ENCODE assay signal across 1 cellular context in genomic region chr10:124791378-124792348, GRCh38.
TF ChIP-seq lines count a peak whose summit lies in the region.

TSS of gene EEF1AKMT2 (minus strand) at chr10:124791887. CDS start at chr10:124791833, 54 bp downstream.

TF ChIP-seq in K562, 482 proteins besides CTCF, POLR2A, EP300 and RAD21 (continued from another document and continues in another):
- no peak for TF ChIP-seq PRDM10 (IDR thresholded peaks at IDR 0.05; ENCODE audit: partially characterized antibody)
- no peak for TF ChIP-seq TCF7 (IDR thresholded peaks at IDR 0.05; ENCODE audit: borderline replicate concordance)
- peak in 1 of 2 experiments; percentile 45; a peak in 2 of 4 replicates for TF ChIP-seq TEAD1 (CRISPR knock-in tag; IDR thresholded peaks at IDR 0.05)
- TF ChIP-seq CHD1 (IDR thresholded peaks at IDR 0.05; ENCODE audit: low read length), result no peak
- TF ChIP-seq GTF2B (IDR thresholded peaks at IDR 0.05; ENCODE audit: extremely low read depth, insufficient read length), result no peak
- no peak for TF ChIP-seq ZNF518B (CRISPR knock-in tag; IDR thresholded peaks at IDR 0.05)
- TF ChIP-seq TRIM24 (IDR thresholded peaks at IDR 0.05), result peak in 1 of 2 experiments; percentile 40; a peak in 2 of 4 replicates
- TF ChIP-seq MTF1 (CRISPR knock-in tag; IDR thresholded peaks at IDR 0.05; ENCODE audit: borderline replicate concordance), result no peak
- TF ChIP-seq HNRNPK (IDR thresholded peaks at IDR 0.05; ENCODE audit: low read depth, low read length, poor library complexity, severe bottlenecking), result no peak
- TF ChIP-seq RBM15 (IDR thresholded peaks at IDR 0.05; ENCODE audit: insufficient read depth, low read length), result no peak
- peak; percentile 87 for TF ChIP-seq FOXP1 (CRISPR knock-in tag; IDR thresholded peaks at IDR 0.05)
- no peak for TF ChIP-seq ZNF41 (CRISPR knock-in tag; conservative IDR thresholded peaks at IDR 0.05)
- TF ChIP-seq SAFB (IDR thresholded peaks at IDR 0.05; ENCODE audit: borderline replicate concordance, low read depth, low read length), result no peak
- no peak for TF ChIP-seq ZZZ3 (IDR thresholded peaks at IDR 0.05)
- TF ChIP-seq SOX6 (IDR thresholded peaks at IDR 0.05), result no peak
- no peak for TF ChIP-seq MEIS2 (IDR thresholded peaks at IDR 0.05; ENCODE audit: partially characterized antibody)
- TF ChIP-seq SMAD3 (CRISPR knock-in tag; conservative IDR thresholded peaks at IDR 0.05), result no peak
- no peak for TF ChIP-seq DIDO1 (tag; IDR thresholded peaks at IDR 0.05; ENCODE audit: low read depth)
- TF ChIP-seq ASH1L (IDR thresholded peaks at IDR 0.05; ENCODE audit: borderline replicate concordance, low read depth, partially characterized antibody), result no peak
- no peak for TF ChIP-seq DNMT1 (IDR thresholded peaks at IDR 0.05)
- no peak for TF ChIP-seq ZNF507 (tag; conservative IDR thresholded peaks at IDR 0.05)
- no peak for TF ChIP-seq TFAM (CRISPR knock-in tag; conservative IDR thresholded peaks at IDR 0.05)
- TF ChIP-seq ZNF644 (tag; IDR thresholded peaks at IDR 0.05; ENCODE audit: low read depth), result no peak
- TF ChIP-seq ZNF695 (CRISPR knock-in tag; IDR thresholded peaks at IDR 0.05), result no peak
- TF ChIP-seq SETDB1 (IDR thresholded peaks at IDR 0.05; ENCODE audit: low read length), result no peak
- TF ChIP-seq NFRKB (IDR thresholded peaks at IDR 0.05; ENCODE audit: low read depth), result no peak
- TF ChIP-seq ETV1 (tag; conservative IDR thresholded peaks at IDR 0.05; ENCODE audit: low read depth), result no peak
- no peak for TF ChIP-seq TEAD4 (IDR thresholded peaks at IDR 0.05; ENCODE audit: low read length)
- 0 out of 2 replicates have a peak, but pooled peaks have one; percentile 23 for TF ChIP-seq TEAD4 (CRISPR knock-in tag; IDR thresholded peaks at IDR 0.05; ENCODE audit: borderline replicate concordance)
- peak; percentile 74 for TF ChIP-seq HCFC1 (IDR thresholded peaks at IDR 0.05; ENCODE audit: low read depth, low read length)
- TF ChIP-seq CREB5 (CRISPR knock-in tag; IDR thresholded peaks at IDR 0.05), result no peak
- TF ChIP-seq THAP12 (CRISPR knock-in tag; IDR thresholded peaks at IDR 0.05), result peak; percentile 100
- no peak for TF ChIP-seq CSDE1 (IDR thresholded peaks at IDR 0.05)
- no peak for TF ChIP-seq ZNF324 (CRISPR knock-in tag; IDR thresholded peaks at IDR 0.05)
- no peak for TF ChIP-seq CBX5 (IDR thresholded peaks at IDR 0.05; ENCODE audit: borderline replicate concordance, low read depth)
- TF ChIP-seq LCOR (CRISPR knock-in tag; IDR thresholded peaks at IDR 0.05), result peak; percentile 68; the same call in 1 of the 2 replicates
- no peak for TF ChIP-seq PHTF2 (CRISPR knock-in tag; IDR thresholded peaks at IDR 0.05)
- no peak for TF ChIP-seq POLR3G (IDR thresholded peaks at IDR 0.05; ENCODE audit: extremely low read depth, insufficient read length, insufficient replicate concordance)
- no peak; the same call in 1 of the 2 replicates for TF ChIP-seq ZNF224 (CRISPR knock-in tag; IDR thresholded peaks at IDR 0.05)
- no peak for TF ChIP-seq ZNF124 (CRISPR knock-in tag; IDR thresholded peaks at IDR 0.05)
- TF ChIP-seq HLTF (IDR thresholded peaks at IDR 0.05), result no peak
- 0 out of 2 replicates have a peak, but pooled peaks have one; percentile 6 for TF ChIP-seq CBFA2T3 (IDR thresholded peaks at IDR 0.05)
- no peak for TF ChIP-seq ZNF586 (CRISPR knock-in tag; conservative IDR thresholded peaks at IDR 0.05)
- TF ChIP-seq HNRNPL (IDR thresholded peaks at IDR 0.05; ENCODE audit: low read depth, low read length), result peak; percentile 78; the same call in 1 of the 2 replicates
- TF ChIP-seq TAL1 (IDR thresholded peaks at IDR 0.05), result no peak
- TF ChIP-seq HMGN3 (IDR thresholded peaks at IDR 0.05; ENCODE audit: borderline replicate concordance, extremely low read depth, insufficient read length, low read depth, low read length), result peak; percentile 94
- 0 out of 4 replicates have a peak, but pooled peaks of 1 of the 2 experiments have one; percentile 27 for TF ChIP-seq KDM1A (IDR thresholded peaks at IDR 0.05)
- no peak for TF ChIP-seq NFE2L1 (tag; IDR thresholded peaks at IDR 0.05; ENCODE audit: borderline replicate concordance, low read depth)
- TF ChIP-seq TARDBP (IDR thresholded peaks at IDR 0.05), result no peak
- TF ChIP-seq, protein P1, sequence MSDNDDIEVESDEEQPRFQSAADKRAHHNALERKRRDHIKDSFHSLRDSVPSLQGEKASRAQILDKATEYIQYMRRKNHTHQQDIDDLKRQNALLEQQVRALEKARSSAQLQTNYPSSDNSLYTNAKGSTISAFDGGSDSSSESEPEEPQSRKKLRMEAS (CRISPR knock-in tag; IDR thresholded peaks at IDR 0.05), result 0 out of 2 replicates have a peak, but pooled peaks have one; percentile 43
- TF ChIP-seq CGGBP1 (CRISPR knock-in tag; IDR thresholded peaks at IDR 0.05), result no peak
- TF ChIP-seq RBM14 (IDR thresholded peaks at IDR 0.05; ENCODE audit: borderline replicate concordance, insufficient read depth, low read depth, low read length), result no peak
- no peak for TF ChIP-seq FOS (IDR thresholded peaks at IDR 0.05; ENCODE audit: extremely low read depth, insufficient read length)
- no peak for TF ChIP-seq COPS2 (conservative IDR thresholded peaks at IDR 0.05)
- no peak for TF ChIP-seq NR0B1 (IDR thresholded peaks at IDR 0.05; ENCODE audit: partially characterized antibody)
- TF ChIP-seq, protein P2, sequence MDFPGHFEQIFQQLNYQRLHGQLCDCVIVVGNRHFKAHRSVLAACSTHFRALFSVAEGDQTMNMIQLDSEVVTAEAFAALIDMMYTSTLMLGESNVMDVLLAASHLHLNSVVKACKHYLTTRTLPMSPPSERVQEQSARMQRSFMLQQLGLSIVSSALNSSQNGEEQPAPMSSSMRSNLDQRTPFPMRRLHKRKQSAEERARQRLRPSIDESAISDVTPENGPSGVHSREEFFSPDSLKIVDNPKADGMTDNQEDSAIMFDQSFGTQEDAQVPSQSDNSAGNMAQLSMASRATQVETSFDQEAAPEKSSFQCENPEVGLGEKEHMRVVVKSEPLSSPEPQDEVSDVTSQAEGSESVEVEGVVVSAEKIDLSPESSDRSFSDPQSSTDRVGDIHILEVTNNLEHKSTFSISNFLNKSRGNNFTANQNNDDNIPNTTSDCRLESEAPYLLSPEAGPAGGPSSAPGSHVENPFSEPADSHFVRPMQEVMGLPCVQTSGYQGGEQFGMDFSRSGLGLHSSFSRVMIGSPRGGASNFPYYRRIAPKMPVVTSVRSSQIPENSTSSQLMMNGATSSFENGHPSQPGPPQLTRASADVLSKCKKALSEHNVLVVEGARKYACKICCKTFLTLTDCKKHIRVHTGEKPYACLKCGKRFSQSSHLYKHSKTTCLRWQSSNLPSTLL (IDR thresholded peaks at IDR 0.05), result no peak
- peak; percentile 93 for TF ChIP-seq SUPT5H (IDR thresholded peaks at IDR 0.05)
- peak; percentile 48 for TF ChIP-seq MYC (IDR thresholded peaks at IDR 0.05; ENCODE audit: low read depth, low read length)
- no peak for TF ChIP-seq MYC (CRISPR knock-in tag; IDR thresholded peaks at IDR 0.05; ENCODE audit: borderline replicate concordance, low read depth)
- TF ChIP-seq FOXA1 (IDR thresholded peaks at IDR 0.05; ENCODE audit: borderline replicate concordance), result no peak
